ENCODE assay signal across 1 cellular context in genomic region chr9:88721528-88722279, GRCh38.
TF ChIP-seq lines count a peak whose summit lies in the region.

No MANE protein-coding gene starts in this region.

TF ChIP-seq in K562, 482 proteins besides CTCF, POLR2A, EP300 and RAD21 (continued from another document and continues in another):
- TF ChIP-seq ELK3 (CRISPR knock-in tag; IDR thresholded peaks at IDR 0.05) (no peak), NKRF (IDR thresholded peaks at IDR 0.05; ENCODE audit: borderline replicate concordance) (no peak), SMARCA5 (IDR thresholded peaks at IDR 0.05) (no peak), PRMT5 (CRISPR knock-in tag; IDR thresholded peaks at IDR 0.05) (no peak), CHD7 (IDR thresholded peaks at IDR 0.05; ENCODE audit: low read depth, low read length) (no peak), ZKSCAN1 (IDR thresholded peaks at IDR 0.05; ENCODE audit: low read depth, low read length) (no peak), NRF1 (conservative IDR thresholded peaks at IDR 0.05 in 1 of 2, IDR thresholded peaks at IDR 0.05 in 1 of 2) (no peak), NCOA6 (IDR thresholded peaks at IDR 0.05) (no peak), FOXJ2 (tag; IDR thresholded peaks at IDR 0.05) (no peak), ZSCAN32 (CRISPR knock-in tag; IDR thresholded peaks at IDR 0.05) (no peak), SP2 (IDR thresholded peaks at IDR 0.05; ENCODE audit: extremely low read depth, low read depth, low read length, poor library complexity, severe bottlenecking) (no peak), XRCC4 (IDR thresholded peaks at IDR 0.05; ENCODE audit: extremely low read depth, insufficient read depth, insufficient read length) (no peak), ERF (CRISPR knock-in tag; IDR thresholded peaks at IDR 0.05) (0 out of 2 replicates have a peak, but pooled peaks have one; percentile 69), ZNF75A (CRISPR knock-in tag; IDR thresholded peaks at IDR 0.05) (no peak), ZNF644 (tag; IDR thresholded peaks at IDR 0.05; ENCODE audit: low read depth) (no peak), PHB2 (IDR thresholded peaks at IDR 0.05; ENCODE audit: low read depth) (no peak), THRB (CRISPR knock-in tag; conservative IDR thresholded peaks at IDR 0.05) (peak; percentile 83; the same call in 1 of the 2 replicates), NFE2L1 (tag; IDR thresholded peaks at IDR 0.05; ENCODE audit: borderline replicate concordance, low read depth) (no peak), JUNB (CRISPR knock-in tag; conservative IDR thresholded peaks at IDR 0.05) (no peak), SRF (CRISPR knock-in tag; IDR thresholded peaks at IDR 0.05) (peak in 1 of 2 experiments; percentile 91; a peak in 2 of 4 replicates), ZNF785 (CRISPR knock-in tag; IDR thresholded peaks at IDR 0.05) (no peak), CCNT2 (IDR thresholded peaks at IDR 0.05; ENCODE audit: borderline replicate concordance, extremely low read depth, insufficient read length, low read depth, low read length) (no peak), ARID2 (IDR thresholded peaks at IDR 0.05) (no peak), NBN (IDR thresholded peaks at IDR 0.05; ENCODE audit: low read depth) (no peak), SPI1 (IDR thresholded peaks at IDR 0.05; ENCODE audit: borderline replicate concordance, low read depth, low read length) (no peak), ZFPM2 (CRISPR knock-in tag; IDR thresholded peaks at IDR 0.05) (no peak), ZBTB8A (IDR thresholded peaks at IDR 0.05; ENCODE audit: partially characterized antibody) (no peak), ETV1 (tag; conservative IDR thresholded peaks at IDR 0.05; ENCODE audit: low read depth) (no peak), FOXO4 (CRISPR knock-in tag; IDR thresholded peaks at IDR 0.05) (0 out of 2 replicates have a peak, but pooled peaks have one; percentile 32), HNRNPUL1 (IDR thresholded peaks at IDR 0.05; ENCODE audit: low read length) (no peak), RBM34 (IDR thresholded peaks at IDR 0.05; ENCODE audit: borderline replicate concordance, insufficient read depth, low read length) (no peak), XRCC5 (IDR thresholded peaks at IDR 0.05; ENCODE audit: low read depth, low read length) (no peak), SMAD4 (CRISPR knock-in tag; conservative IDR thresholded peaks at IDR 0.05) (peak; percentile 52), CTCFL (IDR thresholded peaks at IDR 0.05; ENCODE audit: borderline replicate concordance, insufficient read depth, low read depth, low read length, poor library complexity, severe bottlenecking) (no peak), ZBTB5 (IDR thresholded peaks at IDR 0.05) (no peak), PHB (CRISPR knock-in tag; IDR thresholded peaks at IDR 0.05) (no peak), CREB5 (CRISPR knock-in tag; IDR thresholded peaks at IDR 0.05) (no peak)
